ENCODE assay signal across 1 cellular context in genomic region chr17:65785109-65785508, GRCh38.
TF ChIP-seq lines count a peak whose summit lies in the region.

No MANE protein-coding gene starts in this region.

TF ChIP-seq in SK-N-SH, 30 proteins besides CTCF, POLR2A, EP300 and RAD21 (continued from another document):
- TF ChIP-seq YY1 (IDR thresholded peaks at IDR 0.05; ENCODE audit: low read depth) (peak; percentile 74; the same call in 1 of the 2 replicates), EZH2phosphoT487 (IDR thresholded peaks at IDR 0.05; ENCODE audit: borderline replicate concordance, low read depth) (no peak), PBX3 (IDR thresholded peaks at IDR 0.05) (peak; percentile 85), POLR2AphosphoS5 (IDR thresholded peaks at IDR 0.05; ENCODE audit: low read depth, low read length) (peak; percentile 81; the same call in 1 of the 2 replicates), ZBTB33 (IDR thresholded peaks at IDR 0.05; ENCODE audit: borderline replicate concordance, low read depth) (peak; percentile 67), RXRA (IDR thresholded peaks at IDR 0.05; ENCODE audit: borderline replicate concordance, low read depth) (peak; percentile 70; the same call in 1 of the 2 replicates), SMC3 (IDR thresholded peaks at IDR 0.05; ENCODE audit: low read depth, low read length) (no peak)
